Comparison of ENCODE assay signal across 1 cellular context in genomic region chr7:42931447-42931833, GRCh38.
TF ChIP-seq lines count a peak whose summit lies in the region.

No MANE protein-coding gene starts in this region.

TF ChIP-seq in H1, 55 proteins besides CTCF, POLR2A, EP300 and RAD21:
- no peak for TF ChIP-seq CTBP2 (IDR thresholded peaks at IDR 0.05; ENCODE audit: borderline replicate concordance, insufficient read depth, insufficient read length, low read length)
- no peak for TF ChIP-seq BCL11A (IDR thresholded peaks at IDR 0.05; ENCODE audit: low read depth in 2 of 2, low read length in 2 of 2)
- TF ChIP-seq BACH1 (IDR thresholded peaks at IDR 0.05; ENCODE audit: low read length), result no peak
- no peak for TF ChIP-seq CHD7 (IDR thresholded peaks at IDR 0.05; ENCODE audit: insufficient replicate concordance, low read length)
- TF ChIP-seq HDAC6 (IDR thresholded peaks at IDR 0.05; ENCODE audit: low read depth, low read length), result no peak
- TF ChIP-seq TBP (IDR thresholded peaks at IDR 0.05; ENCODE audit: low read depth, low read length), result no peak
- no peak for TF ChIP-seq EZH2 (IDR thresholded peaks at IDR 0.05; ENCODE audit: low read depth, low read length, severe bottlenecking)
- no peak for TF ChIP-seq GABPA (IDR thresholded peaks at IDR 0.05; ENCODE audit: borderline replicate concordance, insufficient read depth, low read length)
- TF ChIP-seq RBBP5 (IDR thresholded peaks at IDR 0.05; ENCODE audit: borderline replicate concordance, low read depth, low read length), result no peak
- TF ChIP-seq BRCA1 (IDR thresholded peaks at IDR 0.05; ENCODE audit: low read depth, low read length), result no peak
- no peak for TF ChIP-seq POLR2AphosphoS5 (IDR thresholded peaks at IDR 0.05; ENCODE audit: low read depth, low read length)
- TF ChIP-seq SAP30 (IDR thresholded peaks at IDR 0.05; ENCODE audit: insufficient read depth, insufficient replicate concordance, low read length), result no peak
- TF ChIP-seq YY1 (IDR thresholded peaks at IDR 0.05; ENCODE audit: low read depth, low read length), result no peak
- TF ChIP-seq POU5F1 (IDR thresholded peaks at IDR 0.05; ENCODE audit: low read depth, low read length), result no peak
- no peak for TF ChIP-seq TAF7 (optimal IDR thresholded peaks at IDR 0.05; ENCODE audit: borderline replicate concordance, low read depth, low read length)
- TF ChIP-seq TCF12 (IDR thresholded peaks at IDR 0.05; ENCODE audit: low read depth, low read length), result no peak
- no peak for TF ChIP-seq CBX5 (IDR thresholded peaks at IDR 0.05; ENCODE audit: low read depth, low read length)
- no peak for TF ChIP-seq SIN3A (conservative IDR thresholded peaks at IDR 0.05 in 1 of 2, IDR thresholded peaks at IDR 0.05 in 1 of 2; ENCODE audit: low read depth in 1 of 2, low read length in 2 of 2)
